17 cellular contexts compared by ENCODE assay signal in genomic region chr11:6431861-6432260, GRCh38. TPM values are rescaled to one million over a fixed set of nuclear protein-coding genes. Genes with fewer than 3 reads are reported as not detected.
DNase-seq lines count a peak whose midpoint lies in the region; ATAC-seq and TF ChIP-seq lines count a peak whose summit lies in the region.
"Had no signal": no experiment of that assay in that cellular context is flagged by ENCODE, and none has a peak within 500 bp of the region (broad histone marks: within the 10 kb centered on the region; RNA-seq: fewer than 3 reads in every experiment).

No MANE protein-coding gene starts in this region.

- 33% methylated on average over 3 of the region's 3 CpGs for WGBS in mesenchymal stem cell

- no peak overlapping the region for H2AFZ ChIP-seq in mesenchymal stem cell (ENCODE audit: low read depth, low read length)
- H2AFZ ChIP-seq: parathyroid adenoma had no signal

- no peak overlapping the region for H3K18ac ChIP-seq in mesenchymal stem cell (ENCODE audit: low read depth in 1 of 2, low read length in 2 of 2)

- H3K36me3 ChIP-seq in mesenchymal stem cell (ENCODE audit: control insufficient read depth in 1 of 2, insufficient read depth in 2 of 2, low read depth in 1 of 2, low read length in 2 of 2) (peaks cover 0 to 3% of the 10 kb centered on the region in 2 experiments), Peyer's patch (no peaks in the 10 kb centered on the region)
- H3K36me3 ChIP-seq: HAP-1, left lung had no signal

- H3K27ac ChIP-seq in mesenchymal stem cell (ENCODE audit: low read length, poor library complexity, severe bottlenecking), result no peak overlapping the region
- no peak overlapping the region for H3K27ac ChIP-seq in Peyer's patch
- H3K27ac ChIP-seq: left lung, parathyroid adenoma had no signal

- no peaks in the 10 kb centered on the region for H3K9me3 ChIP-seq in mesenchymal stem cell (ENCODE audit: control insufficient read depth, low read length)
- no peaks in the 10 kb centered on the region for H3K9me3 ChIP-seq in Peyer's patch
- H3K9me3 ChIP-seq: HAP-1, left lung had no signal

- no peak overlapping the region for H2AK5ac ChIP-seq in mesenchymal stem cell (ENCODE audit: low read length, severe bottlenecking)

- H3K4me1 ChIP-seq in mesenchymal stem cell (ENCODE audit: control insufficient read depth, insufficient read depth, low read depth, low read length) (peaks cover 4% of the 10 kb centered on the region), Peyer's patch (no peaks in the 10 kb centered on the region)
- H3K4me1 ChIP-seq: HAP-1, left lung, parathyroid adenoma had no signal

- no peaks in the 10 kb centered on the region for H3K79me1 ChIP-seq in mesenchymal stem cell (replicated peaks; ENCODE audit: low read length, poor library complexity, severe bottlenecking)

- no peak for TF ChIP-seq CTCF in astrocyte of the spinal cord (IDR thresholded peaks at IDR 0.05; ENCODE audit: low read depth, low read length)
- TF ChIP-seq CTCF in Peyer's patch (IDR thresholded peaks at IDR 0.05), result no peak

- no peak overlapping the region for H2BK15ac ChIP-seq in mesenchymal stem cell (ENCODE audit: low read depth, poor library complexity, severe bottlenecking)

- no peak overlapping the region for H3K14ac ChIP-seq in mesenchymal stem cell (ENCODE audit: low read length in 2 of 2)

- H4K91ac ChIP-seq in mesenchymal stem cell (ENCODE audit: low read length), result no peak overlapping the region

- H3K4ac ChIP-seq in mesenchymal stem cell (ENCODE audit: low read depth in 1 of 2, low read length in 2 of 2), result no peak overlapping the region

- H3K4me3 ChIP-seq in astrocyte of the spinal cord (ENCODE audit: low read depth, low read length) (no peak overlapping the region), mesenchymal stem cell (ENCODE audit: insufficient read depth in 1 of 2, low read depth in 1 of 2, low read length in 2 of 2) (no peak overlapping the region), Peyer's patch (no peak overlapping the region)
- H3K4me3 ChIP-seq: HAP-1, left lung had no signal

- in situ Hi-C loops in astrocyte of the spinal cord (cut with HindIII; ENCODE audit: low sequenced_read_pairs), result no loop called here

- H3K4me2 ChIP-seq in mesenchymal stem cell (ENCODE audit: low read length, poor library complexity, severe bottlenecking), result no peak overlapping the region

- H2BK5ac ChIP-seq in mesenchymal stem cell (ENCODE audit: low read depth, low read length, poor library complexity, severe bottlenecking), result no peak overlapping the region

- no peak overlapping the region for H2BK12ac ChIP-seq in mesenchymal stem cell (ENCODE audit: low read length in 2 of 2)

- ATAC-seq in HG02852 (IDR thresholded peaks at IDR 0.05; ENCODE audit: unreplicated experiment), result no peak
- ATAC-seq in HG03139 (IDR thresholded peaks at IDR 0.05; ENCODE audit: unreplicated experiment), result no peak
- ATAC-seq: left lung had no signal

- H3K27me3 ChIP-seq in mesenchymal stem cell (ENCODE audit: control insufficient read depth in 1 of 2, insufficient read depth in 1 of 2, low read length in 2 of 2) (no peaks in the 10 kb centered on the region), Peyer's patch (no peaks in the 10 kb centered on the region)
- H3K27me3 ChIP-seq: left lung had no signal

- H3K9ac ChIP-seq in mesenchymal stem cell (ENCODE audit: low read length), result no peak overlapping the region
- H3K9ac ChIP-seq: parathyroid adenoma had no signal

- no peak for TF ChIP-seq POLR2A in Peyer's patch (IDR thresholded peaks at IDR 0.05)

- no peak overlapping the region for H2BK120ac ChIP-seq in mesenchymal stem cell (ENCODE audit: low read depth, low read length)

- peak; percentile 31 for DNase-seq in COLO829 (ENCODE audit: low spot score)
- peak; percentile 93 for DNase-seq in LHCN-M2 (ENCODE audit: low read depth)
- peak; percentile 50 for DNase-seq in astrocyte of the spinal cord (ENCODE audit: low read depth, low spot score)
- peak; percentile 40 for DNase-seq in mesenchymal stem cell
- no peak for DNase-seq in Peyer's patch
- DNase-seq in GM19238 (ENCODE audit: insufficient read length, low spot score), result no peak
- DNase-seq: activated CD4-positive, alpha-beta T cell treated with anti-CD3 and anti-CD28 coated beads, Interleukin-2, amount 50 U/mL, for 4 hours; activated naive CD4-positive, alpha-beta T cell; CD4-positive, CD25-positive, alpha-beta regulatory T cell; foreskin melanocyte; KG1; left lung; NCI-H2081 had no signal

- H4K8ac ChIP-seq in mesenchymal stem cell (ENCODE audit: low read length), result no peak overlapping the region

- H3K23ac ChIP-seq in mesenchymal stem cell (ENCODE audit: low read length in 2 of 2), result no peak overlapping the region

RNA-seq across cellular contexts. Expression of gene HPX, which starts 8.9 kb away (rescaled TPM):
- total RNA-seq in LHCN-M2 (2014; rRNA removed), result 0.13 TPM in 1 of 2 replicates, not detected in the other
- 0.30 TPM for polyA plus RNA-seq in LHCN-M2 (2012)
- polyA plus RNA-seq in mesenchymal stem cell (2013, experiment 1 of 2), result 0.43 TPM
- polyA plus RNA-seq in mesenchymal stem cell (2013, experiment 2 of 2), result 0.41 TPM
- 10 to 100 TPM in 1 of 4 donors, 1 to 10 TPM in 2, not detected in 1; 2.2 to 10.1 (median 5.3) TPM for total RNA-seq in Peyer's patch
- polyA plus RNA-seq: CD4-positive, CD25-positive, alpha-beta regulatory T cell had no signal

RNA-seq across cellular contexts. Expression of gene APBB1, which starts 13.0 kb away (rescaled TPM):
- total RNA-seq in LHCN-M2 (2014; rRNA removed) (18.3 and 19.0 TPM in 2 replicates), Peyer's patch (10 to 100 TPM in 3 of 4 donors, 1 to 10 TPM in 1; 9.8 to 31.4 (median 15.0) TPM)
- 25.3 TPM for polyA plus RNA-seq in LHCN-M2 (2012)
- polyA plus RNA-seq in mesenchymal stem cell (2013, experiment 1 of 2), result 21.2 TPM
- 19.9 TPM for polyA plus RNA-seq in mesenchymal stem cell (2013, experiment 2 of 2)

RNA-seq across cellular contexts. Expression of gene SMPD1, which starts 41.6 kb away (rescaled TPM):
- 71.8 and 75.2 TPM in 2 replicates for total RNA-seq in LHCN-M2 (2014; rRNA removed)
- 79.9 TPM for polyA plus RNA-seq in LHCN-M2 (2012)
- 60.0 TPM for polyA plus RNA-seq in mesenchymal stem cell (2013, experiment 1 of 2)
- 61.3 TPM for polyA plus RNA-seq in mesenchymal stem cell (2013, experiment 2 of 2)
- total RNA-seq in Peyer's patch, result 10 to 100 TPM; 11.6 to 78.3 (median 55.7) TPM

RNA-seq across cellular contexts. Expression of gene TRIM3, which starts 41.9 kb away (rescaled TPM):
- total RNA-seq in LHCN-M2 (2014; rRNA removed) (23.7 and 29.4 TPM in 2 replicates), Peyer's patch (100 to 1,000 TPM in 3 of 4 donors, 10 to 100 TPM in 1; 21.5 to 159 (median 123) TPM)
- 13.4 TPM for polyA plus RNA-seq in LHCN-M2 (2012)
- polyA plus RNA-seq in mesenchymal stem cell (2013, experiment 1 of 2), result 16.3 TPM
- 14.9 TPM for polyA plus RNA-seq in mesenchymal stem cell (2013, experiment 2 of 2)

RNA-seq across cellular contexts. Expression of gene ARFIP2, which starts 49.3 kb away (rescaled TPM):
- total RNA-seq in LHCN-M2 (2014; rRNA removed), result 66.0 and 66.3 TPM in 2 replicates
- polyA plus RNA-seq in LHCN-M2 (2012), result 49.8 TPM
- 47.6 TPM for polyA plus RNA-seq in mesenchymal stem cell (2013, experiment 1 of 2)
- 46.2 TPM for polyA plus RNA-seq in mesenchymal stem cell (2013, experiment 2 of 2)
- total RNA-seq in Peyer's patch, result 100 to 1,000 TPM; 104 to 140 (median 133) TPM

Comparison
In these comparisons a context has a peak if more than half of its experiments do, and no peak if none do; other contexts are left out.
1. DNase-seq: peak in COLO829 (single experiment), LHCN-M2 (single experiment), astrocyte of the spinal cord (single experiment) and mesenchymal stem cell (single experiment); none in Peyer's patch (0 of 3) and GM19238 (single experiment).